In genomic region chr2:107160831-107161230, GRCh38 we compare ENCODE assay signal across 8 cellular contexts.
"Had no signal": no experiment of that assay in that cellular context is flagged by ENCODE, and none has a peak within 500 bp of the region (broad histone marks: within the 10 kb centered on the region; RNA-seq: fewer than 3 reads in every experiment).

No MANE protein-coding gene starts in this region.

- H3K4me1 ChIP-seq: HAP-1 had no signal

- H3K9me3 ChIP-seq: HAP-1 had no signal

- ATAC-seq: HCT116 had no signal

- H3K36me3 ChIP-seq: HAP-1 had no signal

- H3K27ac ChIP-seq: GM23248, HL-60 had no signal

- H3K4me3 ChIP-seq: GM23248, HAP-1 had no signal

- DNase-seq: GM23248, GOT3, H7, HFFc6, KG1 had no signal
